29 cellular contexts compared by ENCODE assay signal in the genomic region with DNA sequence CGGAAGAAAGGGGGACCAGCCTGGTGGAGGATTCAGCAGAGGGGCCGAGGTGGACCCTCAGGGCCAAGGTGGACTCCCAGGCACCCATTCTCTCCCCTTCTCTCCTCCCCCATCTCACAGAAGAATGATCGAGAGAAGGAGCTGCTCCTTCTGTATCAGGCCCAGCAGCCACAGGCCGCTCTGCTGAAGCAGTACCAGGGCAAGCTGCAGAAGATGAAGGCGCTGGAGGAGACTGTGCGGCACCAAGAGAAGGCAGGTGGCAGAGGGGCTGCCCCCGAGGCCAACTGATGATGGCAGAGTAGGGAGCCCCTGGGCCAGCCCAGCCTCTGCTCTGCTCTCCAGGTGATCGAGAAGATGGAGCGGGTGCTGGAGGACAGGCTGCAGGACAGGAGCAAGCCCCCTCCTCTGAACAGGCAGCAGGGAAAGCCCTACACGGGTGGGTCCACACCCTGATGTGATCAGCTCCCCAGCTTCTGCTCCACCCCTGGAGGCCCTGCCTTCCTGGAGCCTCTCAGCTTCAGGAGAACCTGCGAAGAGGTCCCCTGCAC. TPM values are rescaled to one million over a fixed set of nuclear protein-coding genes. Genes with fewer than 3 reads are reported as not detected.
"Had no signal": no experiment of that assay in that cellular context is flagged by ENCODE, and none has a peak within 500 bp of the region (broad histone marks: within the 10 kb centered on the region; RNA-seq: fewer than 3 reads in every experiment).

No MANE protein-coding gene starts in this region.

- DNase-seq: colonic mucosa; cortex of kidney; effector CD8-positive, alpha-beta T cell; effector memory CD8-positive, alpha-beta T cell; endodermal cell; erythroblast; esophagus squamous epithelium; foreskin fibroblast; foreskin melanocyte; gastrocnemius medialis; glutamatergic neuron; head of caudate nucleus; heart right ventricle; hippocampal formation; left cardiac atrium; left lung; left ventricle myocardium superior; lower lobe of right lung; mesenchymal stem cell had no signal

- H3K36me3 ChIP-seq: colonic mucosa, esophagus squamous epithelium, gastrocnemius medialis, heart right ventricle, left lung, lower lobe of right lung had no signal

- H3K27ac ChIP-seq: colonic mucosa, epithelial cell of prostate, esophagus squamous epithelium, gastrocnemius medialis, heart right ventricle, left lung, lower lobe of right lung had no signal

- H3K4me3 ChIP-seq: colonic mucosa, esophagus squamous epithelium, gastrocnemius medialis, heart right ventricle, left lung, lower lobe of right lung, mucosa of descending colon had no signal

- H3K4me3 Mint-ChIP-seq: dendritic cell treated with granulocyte-macrophage colony-stimulating factor and Interleukin-4, amounts not matched to agents 40 ng/mL and 50 ng/mL, for 4 days; effector memory CD8-positive, alpha-beta T cell; endodermal cell; mesothelial cell of epicardium had no signal

- H3K27me3 ChIP-seq: colonic mucosa, esophagus squamous epithelium, gastrocnemius medialis, left lung had no signal

- H3K9me3 ChIP-seq: colonic mucosa, esophagus squamous epithelium, gastrocnemius medialis, heart right ventricle, left lung, lower lobe of right lung, mucosa of descending colon had no signal

- ATAC-seq: effector memory CD8-positive, alpha-beta T cell; esophagus mucosa; gastrocnemius medialis; heart right ventricle; left cardiac atrium; left lung; left ventricle myocardium superior; lower lobe of right lung; mucosa of descending colon had no signal

- H3K36me3 Mint-ChIP-seq: mesothelial cell of epicardium had no signal

- H3K4me1 Mint-ChIP-seq: mesothelial cell of epicardium had no signal

- H3K4me1 ChIP-seq: colonic mucosa, gastrocnemius medialis, heart right ventricle, left lung, lower lobe of right lung had no signal

- H3K9me3 Mint-ChIP-seq: effector memory CD8-positive, alpha-beta T cell; endodermal cell; mesothelial cell of epicardium had no signal

- H3K27ac Mint-ChIP-seq: dendritic cell treated with granulocyte-macrophage colony-stimulating factor and Interleukin-4, amounts not matched to agents 40 ng/mL and 50 ng/mL, for 4 days; endodermal cell; mesothelial cell of epicardium had no signal

- H3K27me3 Mint-ChIP-seq: effector memory CD8-positive, alpha-beta T cell had no signal

RNA-seq across cellular contexts. Expression of a gene that starts 36.5 kb away (rescaled TPM):
- total RNA-seq: dermis microvascular lymphatic vessel endothelial cell, glomerular endothelial cell, lung microvascular endothelial cell, myocyte had no signal
- polyA plus RNA-seq: keratinocyte had no signal
